Comparison of ENCODE assay signal across 14 cellular contexts in genomic region chr5:1005904-1006655, GRCh38. TPM values are rescaled to one million over a fixed set of nuclear protein-coding genes. Genes with fewer than 3 reads are reported as not detected.
A peak's percentile ranks its signal among the peaks of the same experiment; 100 is the strongest.
DNase-seq lines count a peak whose midpoint lies in the region; ATAC-seq, FAIRE-seq and TF ChIP-seq lines count a peak whose summit lies in the region.
"Had no signal": no experiment of that assay in that cellular context is flagged by ENCODE, and none has a peak within 500 bp of the region (broad histone marks: within the 10 kb centered on the region; RNA-seq: fewer than 3 reads in every experiment).

No MANE protein-coding gene starts in this region.

- no peak overlapping the region for H3K4me2 ChIP-seq in HepG2 (ENCODE audit: low read depth, low read length)

- no peak for TF ChIP-seq POLR2A in HepG2 (IDR thresholded peaks at IDR 0.05; ENCODE audit: insufficient read depth in 1 of 2, low read depth in 2 of 2, low read length in 2 of 2)

- POLR2A ChIA-PET in HepG2 (lab: Yijun Ruan, JAX), result no interaction called here

- no peaks in the 10 kb centered on the region for H3K36me3 ChIP-seq in HepG2 (replicated peaks in 1 of 2; ENCODE audit: control insufficient read depth in 1 of 2, insufficient read depth in 2 of 2, low read length in 2 of 2)

- H3K9me3 ChIP-seq in HepG2 (ENCODE audit: low read length), result no peaks in the 10 kb centered on the region

- H3K27ac Mint-ChIP-seq in activated CD8-positive, alpha-beta memory T cell treated with anti-CD3 and anti-CD28 coated beads, Interleukin-2, amount 10 ng/mL, durations not matched to agents 7 days and 5 days, result no peak overlapping the region

- in situ Hi-C loops in HepG2 (cut with HindIII; ENCODE audit: extremely low pct_ligation_motif_present, low pct_unique_long_range_greater_than_20kb), result no loop called here

- FAIRE-seq in HepG2 (lab: Jason Lieb, UNC), result no peak

- H2AFZ ChIP-seq in HepG2 (ENCODE audit: low read length), result no peak overlapping the region

- H4K20me1 ChIP-seq in HepG2 (ENCODE audit: insufficient read depth, low read length), result 0 out of 2 replicates have a peak, but pooled peaks cover 3% of the 10 kb centered on the region

- DNase-seq in activated CD8-positive, alpha-beta memory T cell treated with anti-CD3 and anti-CD28 coated beads, Interleukin-2, amount 10 ng/mL, durations not matched to agents 7 days and 5 days, result peak; percentile 34
- DNase-seq in activated CD8-positive, alpha-beta memory T cell treated with anti-CD3 and anti-CD28 coated beads for 24 hours, result no peak
- no peak for DNase-seq in activated T-cell treated with anti-CD3 and anti-CD28 coated beads, Interleukin-2, amount 50 U/mL, for 4 hours
- DNase-seq in HepG2 (ENCODE audit: low spot score), result no peak
- DNase-seq in stimulated activated naive CD8-positive, alpha-beta T cell treated with anti-CD3 and anti-CD28 coated beads, Interleukin-15, Interleukin-2, amounts not matched to agents 100 U/mL and 50 U/mL, for 24 hours, result peak; percentile 2
- DNase-seq: activated CD4-positive, alpha-beta T cell treated with anti-CD3 and anti-CD28 coated beads, Interleukin-2, amount 50 U/mL, for 48 hours; GF-D8; Kasumi-1; NCI-H345; SHP77 had no signal

- peaks cover 57% of the 10 kb centered on the region for H3K4me1 ChIP-seq in HepG2 (ENCODE audit: insufficient read depth, low read length)

- TF ChIP-seq EP300 in HepG2 (IDR thresholded peaks at IDR 0.05; ENCODE audit: low read depth in 2 of 2, low read length in 2 of 2) (no peak), HepG2 (CRISPR knock-in tag; IDR thresholded peaks at IDR 0.05; ENCODE audit: borderline replicate concordance) (no peak)

- no peak for TF ChIP-seq CTCF in HepG2 (CRISPR knock-in tag; IDR thresholded peaks at IDR 0.05)

- H3K4me3 Mint-ChIP-seq in activated CD8-positive, alpha-beta memory T cell treated with anti-CD3 and anti-CD28 coated beads, Interleukin-2, amount 10 ng/mL, durations not matched to agents 7 days and 5 days, result no peak overlapping the region
- H3K4me3 Mint-ChIP-seq in activated T-cell treated with anti-CD3 and anti-CD28 coated beads, Interleukin-2, amount 50 U/mL, for 4 hours, result peak overlapping the region; percentile 23

- CTCF ChIA-PET in activated CD8-positive, alpha-beta memory T cell treated with anti-CD3 and anti-CD28 coated beads, Interleukin-2, amount 10 ng/mL, durations not matched to agents 7 days and 5 days (lab: Charles Lee), result interaction anchor here (2.4 kb wide), 1 partner anchor 135 kb away, joined by 10 read pairs; no protein-coding TSS in a partner anchor
- CTCF ChIA-PET in HepG2 (lab: Yijun Ruan, JAX; ENCODE audit: low intra/inter-chr PET ratio, low total read pairs), result no interaction called here

- no peak for TF ChIP-seq RAD21 in HepG2 (CRISPR knock-in tag; IDR thresholded peaks at IDR 0.05)

- H3K9me3 Mint-ChIP-seq in activated CD8-positive, alpha-beta memory T cell treated with anti-CD3 and anti-CD28 coated beads, Interleukin-2, amount 10 ng/mL, durations not matched to agents 7 days and 5 days (ENCODE audit: low read depth), result no peaks in the 10 kb centered on the region
- H3K9me3 Mint-ChIP-seq in activated T-cell treated with anti-CD3 and anti-CD28 coated beads, Interleukin-2, amount 50 U/mL, for 4 hours, result no peaks in the 10 kb centered on the region

- peaks cover 20% of the 10 kb centered on the region for H3K4me1 Mint-ChIP-seq in activated CD8-positive, alpha-beta memory T cell treated with anti-CD3 and anti-CD28 coated beads, Interleukin-2, amount 10 ng/mL, durations not matched to agents 7 days and 5 days
- peaks cover 29% of the 10 kb centered on the region for H3K4me1 Mint-ChIP-seq in activated T-cell treated with anti-CD3 and anti-CD28 coated beads, Interleukin-2, amount 50 U/mL, for 4 hours (ENCODE audit: low read depth)

- BruUV-seq in HepG2 (replicated peaks; lab: Mats Ljungman, UMichigan), result no TSS peak

- peaks cover 73% of the 10 kb centered on the region for H3K27me3 Mint-ChIP-seq in activated CD8-positive, alpha-beta memory T cell treated with anti-CD3 and anti-CD28 coated beads, Interleukin-2, amount 10 ng/mL, durations not matched to agents 7 days and 5 days
- peaks cover 46% of the 10 kb centered on the region for H3K27me3 Mint-ChIP-seq in activated T-cell treated with anti-CD3 and anti-CD28 coated beads, Interleukin-2, amount 50 U/mL, for 4 hours (ENCODE audit: low read depth)

- WGBS in HepG2 (ENCODE audit: low lambda C conversion rate), result 77% methylated on average over 5 of the region's 13 CpGs

- ATAC-seq in activated CD8-positive, alpha-beta memory T cell treated with anti-CD3 and anti-CD28 coated beads, Interleukin-2, amount 10 ng/mL, durations not matched to agents 7 days and 5 days, result no peak
- ATAC-seq in activated T-cell treated with anti-CD3 and anti-CD28 coated beads, Interleukin-2, amount 50 U/mL, for 4 hours, result no peak
- no peak for ATAC-seq in HepG2
- ATAC-seq in stimulated activated naive CD8-positive, alpha-beta T cell treated with anti-CD3 and anti-CD28 coated beads, Interleukin-15, Interleukin-2, amounts not matched to agents 100 U/mL and 50 U/mL, for 24 hours, result no peak
- ATAC-seq in GM19328 (IDR thresholded peaks at IDR 0.05; ENCODE audit: unreplicated experiment), result no peak
- no peak for ATAC-seq in HG02642 (IDR thresholded peaks at IDR 0.05; ENCODE audit: poor library complexity, unreplicated experiment)
- ATAC-seq in HG03175 (IDR thresholded peaks at IDR 0.05; ENCODE audit: unreplicated experiment), result no peak

- H3K79me2 ChIP-seq in HepG2 (ENCODE audit: insufficient read depth, low read length), result no peaks in the 10 kb centered on the region

- H3K27me3 ChIP-seq in HepG2 (ENCODE audit: control insufficient read depth in 1 of 2, insufficient read depth in 2 of 2, low read length in 2 of 2), result peaks cover 9 to 70% of the 10 kb centered on the region in 2 experiments

- no peak overlapping the region for H3K27ac ChIP-seq in HepG2 (ENCODE audit: extremely low read length, insufficient read depth, low read length)

- intact Hi-C loops in HepG2 (cut with micrococcal nuclease; ENCODE audit: unreplicated experiment), result no loop called here

- H3K4me3 ChIP-seq in HepG2 (replicated peaks in 1 of 3; ENCODE audit: insufficient read depth in 1 of 3, low read depth in 2 of 3, low read length in 3 of 3), result no peak overlapping the region

- H3K36me3 Mint-ChIP-seq in activated CD8-positive, alpha-beta memory T cell treated with anti-CD3 and anti-CD28 coated beads, Interleukin-2, amount 10 ng/mL, durations not matched to agents 7 days and 5 days, result no peaks in the 10 kb centered on the region
- no peaks in the 10 kb centered on the region for H3K36me3 Mint-ChIP-seq in activated T-cell treated with anti-CD3 and anti-CD28 coated beads, Interleukin-2, amount 50 U/mL, for 4 hours (ENCODE audit: insufficient read depth)

- H3K9ac ChIP-seq in HepG2 (ENCODE audit: insufficient read depth, low read depth, low read length), result no peak overlapping the region

TF ChIP-seq in HepG2, 621 proteins besides CTCF, POLR2A, EP300 and RAD21:
- TF ChIP-seq ATF7 (IDR thresholded peaks at IDR 0.05), result peak; percentile 93
- TF ChIP-seq ATF7 (CRISPR knock-in tag; IDR thresholded peaks at IDR 0.05), result no peak
- no peak for TF ChIP-seq MYC (CRISPR knock-in tag; IDR thresholded peaks at IDR 0.05; ENCODE audit: borderline replicate concordance)

RNA-seq across cellular contexts. Expression of gene NKD2, which starts 2.5 kb away (rescaled TPM):
- total RNA-seq in activated CD8-positive, alpha-beta memory T cell treated with anti-CD3 and anti-CD28 coated beads, Interleukin-2, amount 10 ng/mL, durations not matched to agents 7 days and 5 days, result 1 to 10 TPM; 4.2 to 6.5 TPM
- total RNA-seq in activated T-cell treated with anti-CD3 and anti-CD28 coated beads, Interleukin-2, amount 50 U/mL, for 4 hours, result under 1 TPM; 0.54 to 0.94 (median 0.58) TPM
- total RNA-seq in HepG2 (2016; rRNA removed; fragmentation: Illumina TruSeq; extraction: Trizol), result 0.53 and 0.94 TPM in 2 replicates
- 0.26 and 0.91 TPM in 2 replicates for total RNA-seq in HepG2 (2016; cell fraction: cytosol; rRNA removed; fragmentation: Illumina TruSeq; extraction: Trizol; ENCODE audit: low read depth)
- total RNA-seq in HepG2 (2016; cell fraction: insoluble cytoplasmic fraction; rRNA removed; fragmentation: Illumina TruSeq; extraction: Trizol), result 0.77 and 1.1 TPM in 2 replicates
- total RNA-seq in HepG2 (2016; cell fraction: membrane; rRNA removed; fragmentation: Illumina TruSeq; extraction: Trizol), result 0.48 and 0.90 TPM in 2 replicates
- 0.81 and 2.0 TPM in 2 replicates for total RNA-seq in HepG2 (2016; cell fraction: nucleus; rRNA removed; fragmentation: Illumina TruSeq; extraction: Trizol)
- 0.81 and 0.82 TPM in 2 replicates for polyA plus RNA-seq in HepG2 (2011; rRNA removed)
- polyA plus RNA-seq in HepG2 (2011; cell fraction: cytosol; rRNA removed), result 0.13 and 0.70 TPM in 2 replicates
- 10.6 and 14.1 TPM in 2 replicates for polyA plus RNA-seq in HepG2 (2011; cell fraction: nucleus; rRNA removed)
- polyA plus RNA-seq in HepG2 (2012), result 0.39 and 0.79 TPM in 2 replicates
- polyA plus RNA-seq in HepG2 (2016; cell fraction: cytosol; fragmentation: Illumina TruSeq; extraction: Trizol; ENCODE audit: low read depth), result 0.59 and 0.60 TPM in 2 replicates
- 1.1 and 1.2 TPM in 2 replicates for polyA plus RNA-seq in HepG2 (2016; cell fraction: insoluble cytoplasmic fraction; fragmentation: Illumina TruSeq; extraction: Trizol; ENCODE audit: low read depth)
- polyA plus RNA-seq in HepG2 (2016; cell fraction: membrane; fragmentation: Illumina TruSeq; extraction: Trizol; ENCODE audit: low read depth), result 0.76 and 0.84 TPM in 2 replicates
- 5.1 and 6.3 TPM in 2 replicates for polyA plus RNA-seq in HepG2 (2016; cell fraction: nucleus; fragmentation: Illumina TruSeq; extraction: Trizol; ENCODE audit: insufficient read depth, low read depth)
- polyA minus RNA-seq in HepG2 (2011; rRNA and poly(A)+ RNA removed; ENCODE audit: low replicate concordance), result 1.6 TPM in 1 of 2 replicates, not detected in the other
- polyA minus RNA-seq in HepG2 (2011; cell fraction: cytosol; rRNA and poly(A)+ RNA removed), result 0.30 and 0.62 TPM in 2 replicates
- 0.62 and 1.0 TPM in 2 replicates for polyA minus RNA-seq in HepG2 (2011; cell fraction: nucleus; rRNA and poly(A)+ RNA removed)
- polyA plus RNA-seq: AG04450 had no signal

Comparison
In these comparisons a context has a peak if more than half of its experiments do, and no peak if none do; other contexts are left out.
1. DNase-seq: peak in activated CD8-positive, alpha-beta memory T cell treated with anti-CD3 and anti-CD28 coated beads, Interleukin-2, amount 10 ng/mL, durations not matched to agents 7 days and 5 days (single experiment) and stimulated activated naive CD8-positive, alpha-beta T cell treated with anti-CD3 and anti-CD28 coated beads, Interleukin-15, Interleukin-2, amounts not matched to agents 100 U/mL and 50 U/mL, for 24 hours (single experiment); none in activated CD8-positive, alpha-beta memory T cell treated with anti-CD3 and anti-CD28 coated beads for 24 hours (single experiment), activated T-cell treated with anti-CD3 and anti-CD28 coated beads, Interleukin-2, amount 50 U/mL, for 4 hours (single experiment) and HepG2 (single experiment).